Comparison of ENCODE assay signal across 1 cellular context in the genomic region with DNA sequence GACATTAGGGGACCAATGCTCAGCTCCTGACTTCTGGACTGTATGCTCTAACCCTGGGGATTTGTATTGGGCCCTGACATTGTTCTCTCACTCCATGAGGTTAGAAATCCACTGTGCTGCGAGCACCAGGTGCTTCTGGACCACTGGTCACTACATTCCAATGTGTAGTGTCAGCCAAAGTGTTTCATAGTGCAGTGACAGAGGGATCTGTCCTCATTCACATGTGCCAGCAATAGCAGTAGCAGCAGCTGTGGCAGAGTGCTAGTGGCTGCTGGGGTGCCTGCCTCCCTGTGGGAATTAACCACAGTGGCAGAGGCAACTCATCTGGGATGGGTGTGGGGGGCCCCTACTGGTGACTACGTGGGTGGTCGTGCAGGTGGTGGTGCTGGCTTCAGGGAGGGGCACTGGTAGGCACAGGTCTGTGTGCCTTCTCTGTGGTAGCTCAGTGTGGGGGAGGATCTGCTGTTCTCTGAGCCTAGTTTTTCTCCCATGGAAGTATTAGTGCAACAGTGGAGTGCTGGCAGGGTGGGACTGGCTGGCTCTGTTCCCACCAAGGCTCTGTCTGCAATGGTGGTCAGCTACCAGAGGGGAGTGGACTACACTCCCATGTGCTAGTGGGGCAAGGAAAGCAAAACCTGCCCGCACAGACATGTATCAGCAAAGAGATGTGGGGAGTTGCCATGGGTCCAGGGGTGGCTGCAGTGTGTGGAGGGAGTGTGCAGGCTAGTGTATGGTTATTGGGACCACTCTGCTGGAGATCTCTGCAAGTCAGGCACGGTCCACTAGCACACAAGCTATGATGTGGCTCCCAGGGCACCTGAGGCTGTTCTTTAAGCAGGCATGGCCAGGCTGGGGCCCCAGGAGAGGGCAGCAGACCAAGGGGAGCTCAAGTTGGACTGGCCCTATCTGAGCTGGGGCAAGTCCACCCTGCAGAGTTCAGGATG.
TF ChIP-seq lines count a peak whose summit lies in the region.

No MANE protein-coding gene starts in this region.

TF ChIP-seq in HepG2, 621 proteins besides CTCF, POLR2A, EP300 and RAD21:
- no peak for TF ChIP-seq MED13 (CRISPR knock-in tag; IDR thresholded peaks at IDR 0.05)
- no peak for TF ChIP-seq ZKSCAN1 (IDR thresholded peaks at IDR 0.05; ENCODE audit: low read length)
- TF ChIP-seq, protein P1, sequence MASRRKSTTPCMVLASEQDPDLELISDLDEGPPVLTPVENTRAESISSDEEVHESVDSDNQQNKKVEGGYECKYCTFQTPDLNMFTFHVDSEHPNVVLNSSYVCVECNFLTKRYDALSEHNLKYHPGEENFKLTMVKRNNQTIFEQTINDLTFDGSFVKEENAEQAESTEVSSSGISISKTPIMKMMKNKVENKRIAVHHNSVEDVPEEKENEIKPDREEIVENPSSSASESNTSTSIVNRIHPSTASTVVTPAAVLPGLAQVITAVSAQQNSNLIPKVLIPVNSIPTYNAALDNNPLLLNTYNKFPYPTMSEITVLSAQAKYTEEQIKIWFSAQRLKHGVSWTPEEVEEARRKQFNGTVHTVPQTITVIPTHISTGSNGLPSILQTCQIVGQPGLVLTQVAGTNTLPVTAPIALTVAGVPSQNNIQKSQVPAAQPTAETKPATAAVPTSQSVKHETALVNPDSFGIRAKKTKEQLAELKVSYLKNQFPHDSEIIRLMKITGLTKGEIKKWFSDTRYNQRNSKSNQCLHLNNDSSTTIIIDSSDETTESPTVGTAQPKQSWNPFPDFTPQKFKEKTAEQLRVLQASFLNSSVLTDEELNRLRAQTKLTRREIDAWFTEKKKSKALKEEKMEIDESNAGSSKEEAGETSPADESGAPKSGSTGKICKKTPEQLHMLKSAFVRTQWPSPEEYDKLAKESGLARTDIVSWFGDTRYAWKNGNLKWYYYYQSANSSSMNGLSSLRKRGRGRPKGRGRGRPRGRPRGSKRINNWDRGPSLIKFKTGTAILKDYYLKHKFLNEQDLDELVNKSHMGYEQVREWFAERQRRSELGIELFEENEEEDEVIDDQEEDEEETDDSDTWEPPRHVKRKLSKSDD (CRISPR knock-in tag; IDR thresholded peaks at IDR 0.05; ENCODE audit: low read depth): no peak
- no peak; the same call in 1 of the 2 replicates for TF ChIP-seq STAG1 (CRISPR knock-in tag; IDR thresholded peaks at IDR 0.05)
- TF ChIP-seq RELA (CRISPR knock-in tag; IDR thresholded peaks at IDR 0.05): no peak
- TF ChIP-seq KLF6 (CRISPR knock-in tag; IDR thresholded peaks at IDR 0.05): no peak
- TF ChIP-seq ZNF567 (CRISPR knock-in tag; IDR thresholded peaks at IDR 0.05; ENCODE audit: borderline replicate concordance): no peak
- TF ChIP-seq ZNF619 (CRISPR knock-in tag; IDR thresholded peaks at IDR 0.05): no peak
- TF ChIP-seq DPF2 (CRISPR knock-in tag; IDR thresholded peaks at IDR 0.05; ENCODE audit: borderline replicate concordance, low read depth): no peak
- TF ChIP-seq, protein P2, sequence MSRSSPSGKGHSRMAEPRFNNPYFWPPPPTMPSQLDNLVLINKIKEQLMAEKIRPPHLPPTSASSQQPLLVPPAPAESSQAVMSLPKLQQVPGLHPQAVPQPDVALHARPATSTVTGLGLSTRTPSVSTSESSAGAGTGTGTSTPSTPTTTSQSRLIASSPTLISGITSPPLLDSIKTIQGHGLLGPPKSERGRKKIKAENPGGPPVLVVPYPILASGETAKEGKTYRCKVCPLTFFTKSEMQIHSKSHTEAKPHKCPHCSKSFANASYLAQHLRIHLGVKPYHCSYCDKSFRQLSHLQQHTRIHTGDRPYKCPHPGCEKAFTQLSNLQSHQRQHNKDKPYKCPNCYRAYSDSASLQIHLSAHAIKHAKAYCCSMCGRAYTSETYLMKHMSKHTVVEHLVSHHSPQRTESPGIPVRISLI (CRISPR knock-in tag; IDR thresholded peaks at IDR 0.05; ENCODE audit: borderline replicate concordance): no peak
- no peak for TF ChIP-seq SPEN (CRISPR knock-in tag; IDR thresholded peaks at IDR 0.05; ENCODE audit: low read depth)
- no peak for TF ChIP-seq DNMT3B (CRISPR knock-in tag; conservative IDR thresholded peaks at IDR 0.05)
- no peak for TF ChIP-seq ZSCAN20 (CRISPR knock-in tag; IDR thresholded peaks at IDR 0.05; ENCODE audit: borderline replicate concordance)
- no peak for TF ChIP-seq MTA3 (CRISPR knock-in tag; IDR thresholded peaks at IDR 0.05)
- no peak for TF ChIP-seq ZNF251 (CRISPR knock-in tag; IDR thresholded peaks at IDR 0.05)
- no peak for TF ChIP-seq CREM (IDR thresholded peaks at IDR 0.05)
- TF ChIP-seq CREM (CRISPR knock-in tag; IDR thresholded peaks at IDR 0.05): no peak
- TF ChIP-seq, protein P3, sequence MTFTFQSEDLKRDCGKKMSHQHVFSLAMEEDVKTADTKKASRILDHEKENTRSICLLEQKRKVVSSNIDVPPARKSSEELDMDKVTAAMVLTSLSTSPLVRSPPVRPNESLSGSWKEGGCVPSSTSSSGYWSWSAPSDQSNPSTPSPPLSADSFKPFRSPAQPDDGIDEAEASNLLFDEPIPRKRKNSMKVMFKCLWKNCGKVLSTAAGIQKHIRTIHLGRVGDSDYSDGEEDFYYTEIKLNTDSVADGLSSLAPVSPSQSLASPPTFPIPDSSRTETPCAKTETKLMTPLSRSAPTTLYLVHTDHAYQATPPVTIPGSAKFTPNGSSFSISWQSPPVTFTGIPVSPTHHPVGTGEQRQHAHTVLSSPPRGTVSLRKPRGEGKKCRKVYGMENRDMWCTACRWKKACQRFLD (CRISPR knock-in tag; IDR thresholded peaks at IDR 0.05; ENCODE audit: borderline replicate concordance): no peak
- TF ChIP-seq NR0B2 (CRISPR knock-in tag; IDR thresholded peaks at IDR 0.05): no peak
